8 cellular contexts compared by ENCODE assay signal in genomic region chr17:82458130-82458884, GRCh38. TPM values are rescaled to one million over a fixed set of nuclear protein-coding genes. Genes with fewer than 3 reads are reported as not detected.
DNase-seq lines count a peak whose midpoint lies in the region; ATAC-seq and TF ChIP-seq lines count a peak whose summit lies in the region.

TSS of gene NARF (plus strand) at chr17:82458741. CDS start at chr17:82458804, 63 bp downstream.

- peak within 1 kb of the TSS; percentile 94 for H3K4me3 Mint-ChIP-seq in activated T-helper 17 cell treated with anti-CD3 and anti-CD28 coated beads, Interleukin-2, amount 50 U/mL, for 72 hours
- peak within 1 kb of the TSS; percentile 96 for H3K4me3 Mint-ChIP-seq in natural killer cell

- H3K27ac Mint-ChIP-seq in activated T-helper 17 cell treated with anti-CD3 and anti-CD28 coated beads, Interleukin-2, amount 50 U/mL, for 72 hours, result peak within 1 kb of the TSS; percentile 97
- H3K27ac Mint-ChIP-seq in natural killer cell, result peak within 1 kb of the TSS; percentile 97 to 99

- H3K36me3 Mint-ChIP-seq in activated T-helper 17 cell treated with anti-CD3 and anti-CD28 coated beads, Interleukin-2, amount 50 U/mL, for 72 hours (ENCODE audit: low read depth), result peaks cover 58% of the 10 kb centered on the region
- no peaks in the 10 kb centered on the region for H3K36me3 Mint-ChIP-seq in natural killer cell

- peak within 1 kb of the TSS; percentile 98 for H3K27ac ChIP-seq in RWPE1

- H3K9me3 Mint-ChIP-seq in activated T-helper 17 cell treated with anti-CD3 and anti-CD28 coated beads, Interleukin-2, amount 50 U/mL, for 72 hours, result no peaks in the 10 kb centered on the region
- no peaks in the 10 kb centered on the region for H3K9me3 Mint-ChIP-seq in natural killer cell

- H3K4me3 ChIP-seq in LNCaP clone FGC (ENCODE audit: low read depth, low read length) (peak within 1 kb of the TSS; percentile 95), fibroblast of mammary gland (ENCODE audit: control insufficient read depth, low read depth, low read length) (peak within 1 kb of the TSS; percentile 71)

- TF ChIP-seq CTCF in LNCaP clone FGC (IDR thresholded peaks at IDR 0.05; ENCODE audit: control insufficient read depth, extremely low read depth, insufficient read depth) (no peak), RWPE1 (conservative IDR thresholded peaks at IDR 0.05; ENCODE audit: low read depth) (no peak), fibroblast of mammary gland (conservative IDR thresholded peaks at IDR 0.05; ENCODE audit: control insufficient read depth, insufficient read depth, low read depth, low read length) (no peak), natural killer cell (IDR thresholded peaks at IDR 0.05) (no peak)

- ATAC-seq in activated T-helper 17 cell treated with anti-CD3 and anti-CD28 coated beads, Interleukin-2, amount 50 U/mL, for 72 hours (replicated peaks), result peak; percentile 98
- peak; percentile 89 to 99 (median 92) for ATAC-seq in natural killer cell

- H3K4me1 Mint-ChIP-seq in activated T-helper 17 cell treated with anti-CD3 and anti-CD28 coated beads, Interleukin-2, amount 50 U/mL, for 72 hours, result peaks cover 23% of the 10 kb centered on the region
- peaks cover 35 to 38% of the 10 kb centered on the region in 2 donors for H3K4me1 Mint-ChIP-seq in natural killer cell

- peak; percentile 99 for DNase-seq in Daoy (ENCODE audit: low read depth)
- DNase-seq in GOT3 (lab: John Stamatoyannopoulos, UW), result peak; percentile 89
- DNase-seq in LNCaP clone FGC (ENCODE audit: low read depth), result peak; percentile 95
- peak; percentile 99 for DNase-seq in RWPE1 (ENCODE audit: low spot score)
- DNase-seq in fibroblast of mammary gland (ENCODE audit: low read depth), result peak; percentile 97
- DNase-seq in natural killer cell, result peak; percentile 93
- peak; percentile 96 for DNase-seq in stimulated activated naive CD4-positive, alpha-beta T cell treated with Interleukin-2 at 50 U/mL for 16 hours (lab: John Stamatoyannopoulos, UW)

- intact Hi-C loops in natural killer cell (cut with micrococcal nuclease), result loop anchor here (1.0 to 2.0 kb wide), 2 partner anchors 8 to 40 kb away; partner anchors contain the start of genes CYBC1, HEXD and OGFOD3

- POLR2A ChIA-PET in RWPE1 (lab: Yijun Ruan, JAX; ENCODE audit: low non-redundant PET), result interaction anchor here (0.6 kb wide), 1 partner anchor 258 kb away, joined by 3 read pairs; the partner anchor contains the start of gene FN3KRP

- CTCF ChIA-PET in RWPE1 (lab: Yijun Ruan, JAX), result interaction anchor here (0.6 kb wide), 1 partner anchor 8 kb away, joined by 3 read pairs; no protein-coding TSS in a partner anchor

- no peaks in the 10 kb centered on the region for H3K27me3 Mint-ChIP-seq in activated T-helper 17 cell treated with anti-CD3 and anti-CD28 coated beads, Interleukin-2, amount 50 U/mL, for 72 hours
- no peaks in the 10 kb centered on the region for H3K27me3 Mint-ChIP-seq in natural killer cell (ENCODE audit: low read depth in 2 of 2)

RNA-seq across cellular contexts. Expression of gene NARF, which starts in this region (rescaled TPM):
- total RNA-seq in Daoy (2014; rRNA removed; shearing (Covaris generic)), result 42.3 and 59.4 TPM in 2 replicates
- 100 to 1,000 TPM; 164 to 194 TPM for total RNA-seq in activated T-helper 17 cell treated with anti-CD3 and anti-CD28 coated beads, Interleukin-2, amount 50 U/mL, for 72 hours
- 100 to 1,000 TPM; 130 to 203 (median 158) TPM for total RNA-seq in natural killer cell

Comparison
In these comparisons a context has a peak if more than half of its experiments do, and no peak if none do; other contexts are left out.
1. Peak in every context shown above with its lines: DNase-seq, ATAC-seq, H3K4me3 ChIP-seq and H3K27ac ChIP-seq.